In genomic region chr6:42451595-42452170, GRCh38 we compare ENCODE assay signal across 8 cellular contexts. TPM values are rescaled to one million over a fixed set of nuclear protein-coding genes. Genes with fewer than 3 reads are reported as not detected.
DNase-seq lines count a peak whose midpoint lies in the region; ATAC-seq and TF ChIP-seq lines count a peak whose summit lies in the region.

Gene TRERF1 (minus strand): TSS chr6:42451926. CDS start chr6:42269590, 182,336 bp downstream.

- H3K4me3 Mint-ChIP-seq in nephron (peak within 1 kb of the TSS; percentile 99), type B pancreatic cell (peak within 1 kb of the TSS; percentile 99)

- peaks cover 17% of the 10 kb centered on the region for H3K36me3 Mint-ChIP-seq in nephron (ENCODE audit: low read depth)
- H3K36me3 Mint-ChIP-seq in type B pancreatic cell: peaks cover 8% of the 10 kb centered on the region

- peaks cover 14% of the 10 kb centered on the region for H3K4me1 ChIP-seq in KMS-11 (ENCODE audit: low read depth, poor library complexity, severe bottlenecking)

- peak within 1 kb of the TSS; percentile 97 for H3K9ac ChIP-seq in KMS-11

- peak within 1 kb of the TSS; percentile 97 for H3K27ac ChIP-seq in KMS-11

- ATAC-seq in GM18502 (IDR thresholded peaks at IDR 0.05; ENCODE audit: poor library complexity, unreplicated experiment) (peak; percentile 44), HG02884 (IDR thresholded peaks at IDR 0.05; ENCODE audit: unreplicated experiment) (no peak)

- peak within 1 kb of the TSS; percentile 94 for H3K4me2 ChIP-seq in KMS-11

- H3K79me2 ChIP-seq in KMS-11 (ENCODE audit: insufficient read depth, low read depth): peaks cover 36% of the 10 kb centered on the region

- peaks cover 14% of the 10 kb centered on the region for H3K27me3 Mint-ChIP-seq in nephron (ENCODE audit: low read depth)
- H3K27me3 Mint-ChIP-seq in type B pancreatic cell: peaks cover 3% of the 10 kb centered on the region

- H3K4me1 Mint-ChIP-seq in nephron (peaks cover 33% of the 10 kb centered on the region), type B pancreatic cell (ENCODE audit: unreplicated experiment) (peaks cover 37% of the 10 kb centered on the region)

- no peak within 1 kb of the TSS for H3K4me3 ChIP-seq in KMS-11 (IDR thresholded peaks at IDR 0.05; ENCODE audit: insufficient read depth, low read depth, low read length)
- peak within 1 kb of the TSS; percentile 79 for H3K4me3 ChIP-seq in fibroblast of the aortic adventitia (ENCODE audit: low read depth, low read length)

- H3K27me3 ChIP-seq in KMS-11 (ENCODE audit: insufficient read depth, low read depth): no peaks in the 10 kb centered on the region

- DNase-seq in activated T-helper 9 cell treated with anti-CD3 and anti-CD28 coated beads, Interleukin-2, amount 50 U/mL, for 16 hours (ENCODE audit: low read depth): peak; percentile 27
- DNase-seq in fibroblast of the aortic adventitia (ENCODE audit: low read depth): peak; percentile 70
- peak; percentile 77 for DNase-seq in type B pancreatic cell (ENCODE audit: extremely low spot score, unreplicated experiment)

- H3K27ac Mint-ChIP-seq in nephron: peak within 1 kb of the TSS; percentile 95 to 99 (median 97)
- peak within 1 kb of the TSS; percentile 88 for H3K27ac Mint-ChIP-seq in type B pancreatic cell

- H3K36me3 ChIP-seq in KMS-11 (ENCODE audit: insufficient read depth): no peaks in the 10 kb centered on the region

- no peaks in the 10 kb centered on the region for H4K20me1 ChIP-seq in KMS-11 (ENCODE audit: insufficient read depth)

- H2AFZ ChIP-seq in KMS-11 (ENCODE audit: low read depth): peak within 1 kb of the TSS; percentile 93

- no peaks in the 10 kb centered on the region for H3K9me3 Mint-ChIP-seq in nephron
- no peaks in the 10 kb centered on the region for H3K9me3 Mint-ChIP-seq in type B pancreatic cell

- TF ChIP-seq CTCF in KMS-11 (conservative IDR thresholded peaks at IDR 0.05; ENCODE audit: low read depth, low read length) (no peak), fibroblast of the aortic adventitia (IDR thresholded peaks at IDR 0.05; ENCODE audit: insufficient read depth, low read length) (no peak), nephron (IDR thresholded peaks at IDR 0.05; ENCODE audit: unreplicated experiment in 3 of 3) (no peak), type B pancreatic cell (conservative IDR thresholded peaks at IDR 0.05) (no peak)

TF ChIP-seq in PFSK-1, 5 proteins besides CTCF, POLR2A, EP300 and RAD21:
- TF ChIP-seq POLR2AphosphoS5 (IDR thresholded peaks at IDR 0.05; ENCODE audit: low read depth, low read length): no peak
- TF ChIP-seq FOXP2 (optimal IDR thresholded peaks at IDR 0.05; ENCODE audit: borderline replicate concordance, extremely low read depth, extremely low read length, insufficient read depth): peak; percentile 22
- TF ChIP-seq SIN3A (IDR thresholded peaks at IDR 0.05; ENCODE audit: borderline replicate concordance, insufficient read depth, low read length): no peak
- TF ChIP-seq TAF1 (IDR thresholded peaks at IDR 0.05; ENCODE audit: borderline replicate concordance, insufficient read depth, low read length): no peak
- TF ChIP-seq REST (IDR thresholded peaks at IDR 0.05; ENCODE audit: insufficient read depth in 1 of 2, low read depth in 2 of 2, low read length in 2 of 2): no peak
TF ChIP-seq in PFSK-1: peak in this region for 1.

RNA-seq across cellular contexts. Expression of gene TRERF1, which starts in this region (rescaled TPM):
- polyA plus RNA-seq in PFSK-1 (2012; ENCODE audit: insufficient read length, low read depth): 14.7 TPM
- total RNA-seq in fibroblast of the aortic adventitia (ENCODE audit: low replicate concordance): 4.8 and 12.0 TPM in 2 replicates
- 9.7 and 13.2 TPM in 2 replicates for total RNA-seq in type B pancreatic cell (ENCODE audit: low replicate concordance)

Comparison
In these comparisons a context has a peak if more than half of its experiments do, and no peak if none do; other contexts are left out.
1. DNase-seq: peak in every context shown above with its lines; median percentile 77 in type B pancreatic cell; 70 in fibroblast of the aortic adventitia; 27 in activated T-helper 9 cell treated with anti-CD3 and anti-CD28 coated beads, Interleukin-2, amount 50 U/mL, for 16 hours.